Comparison of ENCODE assay signal across 18 cellular contexts in genomic region chr3:83453010-83453409, GRCh38.
"Had no signal": no experiment of that assay in that cellular context is flagged by ENCODE, and none has a peak within 500 bp of the region (broad histone marks: within the 10 kb centered on the region; RNA-seq: fewer than 3 reads in every experiment).

No MANE protein-coding gene starts in this region.

- H3K27me3 ChIP-seq: heart right ventricle, neutrophil, pancreas had no signal

- H3K4me3 ChIP-seq: coronary artery, heart right ventricle, pancreas, psoas muscle had no signal

- H3K36me3 ChIP-seq: heart right ventricle, neutrophil, pancreas had no signal

- ATAC-seq: heart right ventricle; left cardiac atrium; natural killer cell treated with Interleukin-12 subunit alpha and Interleukin-12 subunit beta and Interleukin-15 and Interleukin-18, amount 100 ng/mL, for 72 hours; pancreas; psoas muscle; right cardiac atrium had no signal

- H3K27ac ChIP-seq: coronary artery, heart right ventricle, neutrophil, pancreas, psoas muscle had no signal

- H3K9me3 ChIP-seq: neutrophil, pancreas, psoas muscle had no signal

- DNase-seq: activated CD4-positive, alpha-beta memory T cell treated with anti-CD3 and anti-CD28 coated beads for 36 hours; activated CD4-positive, alpha-beta T cell treated with anti-CD3 and anti-CD28 coated beads for 48 hours; activated naive CD4-positive, alpha-beta T cell treated with Interleukin-2 at 50 U/mL for 16 hours; activated naive CD8-positive, alpha-beta T cell treated with anti-CD3 and anti-CD28 coated beads for 36 hours; activated T-cell treated with anti-CD3 and anti-CD28 coated beads, Interleukin-2, amount 50 U/mL, for 48 hours; cerebellar nuclear complex; endodermal cell; heart right ventricle; islet precursor cell; left cardiac atrium; pancreas; psoas muscle; right cardiac atrium; stimulated activated CD4-positive, alpha-beta T cell treated with anti-CD3 and anti-CD28 coated beads, Interleukin-4, amount 100 ng/mL, for 24 hours; stimulated activated naive CD4-positive, alpha-beta T cell treated with Interleukin-2 at 50 U/mL for 16 hours had no signal
